ENCODE assay signal across 1 cellular context in genomic region chr5:132385321-132386105, GRCh38.
TF ChIP-seq lines count a peak whose summit lies in the region.

No MANE protein-coding gene starts in this region.

TF ChIP-seq in GM12878, 131 proteins besides CTCF, POLR2A, EP300 and RAD21 (continued from another document):
- TF ChIP-seq DPF2 (IDR thresholded peaks at IDR 0.05) = no peak
- TF ChIP-seq POU2F2 (IDR thresholded peaks at IDR 0.05; ENCODE audit: borderline replicate concordance, low read depth, low read length) = no peak; the same call in 2 of the 3 replicates
- no peak for TF ChIP-seq ESRRA (IDR thresholded peaks at IDR 0.05; ENCODE audit: low read length)
- no peak for TF ChIP-seq NFIC (IDR thresholded peaks at IDR 0.05; ENCODE audit: low read depth, low read length)
- TF ChIP-seq LARP7 (IDR thresholded peaks at IDR 0.05) = 0 out of 2 replicates have a peak, but pooled peaks have one; percentile 18
- TF ChIP-seq NRF1 (conservative IDR thresholded peaks at IDR 0.05; ENCODE audit: low read depth, low read length) = no peak
